Comparison of ENCODE assay signal across 9 cellular contexts in genomic region chrX:40646489-40647306, GRCh38. TPM values are rescaled to one million over a fixed set of nuclear protein-coding genes. Genes with fewer than 3 reads are reported as not detected.
DNase-seq lines count a peak whose midpoint lies in the region; ATAC-seq and TF ChIP-seq lines count a peak whose summit lies in the region.
"Had no signal": no experiment of that assay in that cellular context is flagged by ENCODE, and none has a peak within 500 bp of the region (broad histone marks: within the 10 kb centered on the region; RNA-seq: fewer than 3 reads in every experiment).

No MANE protein-coding gene starts in this region.

- H3K27ac Mint-ChIP-seq in activated T-helper 2 cell treated with anti-CD3 and anti-CD28 coated beads, Interferon-gamma antibody, Interleukin-2, Interleukin-4, amounts not matched to agents 10 μg/mL and 5 μg/mL and 100 μg/mL, durations not matched to agents 14 hours and 24 hours and 36 hours, result peak overlapping the region; percentile 87
- H3K27ac Mint-ChIP-seq in nephron, result peak overlapping the region; percentile 76 to 89 (median 78)

- H3K9me3 ChIP-seq in OCI-LY1 (ENCODE audit: low read length), result no peaks in the 10 kb centered on the region
- H3K9me3 ChIP-seq in aorta (ENCODE audit: control insufficient read depth, low read length), result no peaks in the 10 kb centered on the region

- H3K9me2 ChIP-seq in OCI-LY1 (ENCODE audit: low read depth, low read length), result no peaks in the 10 kb centered on the region

- H3K4me3 Mint-ChIP-seq in activated T-helper 2 cell treated with anti-CD3 and anti-CD28 coated beads, Interferon-gamma antibody, Interleukin-2, Interleukin-4, amounts not matched to agents 10 μg/mL and 5 μg/mL and 100 μg/mL, durations not matched to agents 14 hours and 24 hours and 36 hours (ENCODE audit: low read depth), result peak overlapping the region; percentile 87
- H3K4me3 Mint-ChIP-seq in nephron, result peak overlapping the region; percentile 94 to 97 (median 95)

- peaks cover 5% of the 10 kb centered on the region; the same call in 1 of the 2 replicates for H3K36me3 ChIP-seq in OCI-LY1 (ENCODE audit: insufficient read depth, low read length)
- H3K36me3 ChIP-seq in aorta (ENCODE audit: control insufficient read depth in 1 of 2, insufficient read depth in 2 of 2, low read length in 1 of 2), result no peaks in the 10 kb centered on the region

- 1 to 7% methylated on average over 32 to 33 of the region's 33 CpGs for whole genome bisulfite sequencing in aorta, 2 donors

- H3K4me2 ChIP-seq in OCI-LY1 (ENCODE audit: low read length), result peak overlapping the region; percentile 94

- H3K4me3 ChIP-seq in OCI-LY1 (ENCODE audit: low read depth, low read length, poor library complexity, severe bottlenecking) (peak overlapping the region; percentile 95), fibroblast of the aortic adventitia (ENCODE audit: low read depth, low read length) (peak overlapping the region; percentile 80), aorta (ENCODE audit: low read length in 2 of 2) (peak overlapping the region; percentile 62 to 73)

- peaks cover 25% of the 10 kb centered on the region for H3K4me1 Mint-ChIP-seq in activated T-helper 2 cell treated with anti-CD3 and anti-CD28 coated beads, Interferon-gamma antibody, Interleukin-2, Interleukin-4, amounts not matched to agents 10 μg/mL and 5 μg/mL and 100 μg/mL, durations not matched to agents 14 hours and 24 hours and 36 hours (ENCODE audit: low read depth)
- peaks cover 23% of the 10 kb centered on the region for H3K4me1 Mint-ChIP-seq in nephron

- TF ChIP-seq CTCF in OCI-LY1 (IDR thresholded peaks at IDR 0.05; ENCODE audit: low read length) (no peak), fibroblast of the aortic adventitia (IDR thresholded peaks at IDR 0.05; ENCODE audit: insufficient read depth, low read length) (no peak), nephron (IDR thresholded peaks at IDR 0.05; ENCODE audit: unreplicated experiment in 3 of 3) (no peak)

- peaks cover 14% of the 10 kb centered on the region for H3K79me2 ChIP-seq in OCI-LY1 (ENCODE audit: insufficient read depth, low read length)

- DNase-seq in activated T-helper 2 cell treated with anti-CD3 and anti-CD28 coated beads, Interferon-gamma antibody, Interleukin-2, Interleukin-4, amounts not matched to agents 10 μg/mL and 5 μg/mL and 100 μg/mL, durations not matched to agents 14 hours and 24 hours and 36 hours (ENCODE audit: low spot score), result peak; percentile 18
- DNase-seq in fibroblast of the aortic adventitia (ENCODE audit: low read depth) (peak; percentile 33), aorta (peak; percentile 65 to 84), occipital lobe (lab: John Stamatoyannopoulos, UW) (no peak)

- no peak overlapping the region for H2AFZ ChIP-seq in OCI-LY1 (ENCODE audit: low read length)

- no peaks in the 10 kb centered on the region for H4K20me1 ChIP-seq in OCI-LY1 (ENCODE audit: insufficient read depth, low read length)

- H3K9me3 Mint-ChIP-seq in activated T-helper 2 cell treated with anti-CD3 and anti-CD28 coated beads, Interferon-gamma antibody, Interleukin-2, Interleukin-4, amounts not matched to agents 10 μg/mL and 5 μg/mL and 100 μg/mL, durations not matched to agents 14 hours and 24 hours and 36 hours, result no peaks in the 10 kb centered on the region
- peaks cover 3% of the 10 kb centered on the region for H3K9me3 Mint-ChIP-seq in nephron

- no peaks in the 10 kb centered on the region for H3K27me3 Mint-ChIP-seq in activated T-helper 2 cell treated with anti-CD3 and anti-CD28 coated beads, Interferon-gamma antibody, Interleukin-2, Interleukin-4, amounts not matched to agents 10 μg/mL and 5 μg/mL and 100 μg/mL, durations not matched to agents 14 hours and 24 hours and 36 hours (ENCODE audit: low read depth)
- no peaks in the 10 kb centered on the region for H3K27me3 Mint-ChIP-seq in nephron (ENCODE audit: low read depth)

- H3K27ac ChIP-seq in OCI-LY1 (ENCODE audit: low read depth, low read length, poor library complexity, severe bottlenecking) (peak overlapping the region; percentile 73), aorta (ENCODE audit: low read depth in 1 of 2, low read length in 2 of 2) (peak overlapping the region in 1 of 2 donors; percentile 62)

- ATAC-seq in GM18520 (IDR thresholded peaks at IDR 0.05; ENCODE audit: unreplicated experiment) (peak; percentile 7), HG02884 (IDR thresholded peaks at IDR 0.05; ENCODE audit: unreplicated experiment) (peak; percentile 20), aorta (ENCODE audit: low FRiP score) (peak; percentile 53)

- H3F3A ChIP-seq in OCI-LY1 (ENCODE audit: insufficient read depth, low read length), result no peaks in the 10 kb centered on the region

- H3K36me3 Mint-ChIP-seq in activated T-helper 2 cell treated with anti-CD3 and anti-CD28 coated beads, Interferon-gamma antibody, Interleukin-2, Interleukin-4, amounts not matched to agents 10 μg/mL and 5 μg/mL and 100 μg/mL, durations not matched to agents 14 hours and 24 hours and 36 hours (ENCODE audit: low read depth), result peaks cover 34% of the 10 kb centered on the region
- peaks cover 13% of the 10 kb centered on the region for H3K36me3 Mint-ChIP-seq in nephron (ENCODE audit: low read depth)

- peak overlapping the region; percentile 86 for H3K9ac ChIP-seq in OCI-LY1 (ENCODE audit: low read length)

- H3K4me1 ChIP-seq in OCI-LY1 (ENCODE audit: insufficient read depth, low read length, severe bottlenecking) (peaks cover 23% of the 10 kb centered on the region), aorta (ENCODE audit: control insufficient read depth in 1 of 2, insufficient read depth in 2 of 2, low read length in 2 of 2) (peaks cover 0 to 2% of the 10 kb centered on the region in 2 donors)

- H3K27me3 ChIP-seq in OCI-LY1 (ENCODE audit: insufficient read depth, low read length) (no peaks in the 10 kb centered on the region), aorta (ENCODE audit: control insufficient read depth in 1 of 2, insufficient read depth in 2 of 2, low read length in 1 of 2) (no peaks in the 10 kb centered on the region)

- intact Hi-C loops in activated T-helper 2 cell treated with anti-CD3 and anti-CD28 coated beads, Interferon-gamma antibody, Interleukin-2, Interleukin-4, amounts not matched to agents 10 μg/mL and 5 μg/mL and 100 μg/mL, durations not matched to agents 14 hours and 24 hours and 36 hours (cut with micrococcal nuclease), result loop anchor here (2.0 to 10.0 kb wide), 5 partner anchors 66 to 1842 kb away; partner anchors contain the start of genes ATP6AP2, MED14, MID1IP1 and USP9X
- intact Hi-C loops in aorta (cut with DNase I), result loop anchor here in 1 of 2 donors (10.0 kb wide), 1 partner anchor 438 kb away; the partner anchor contains the start of gene USP9X

RNA-seq across cellular contexts. Expression of gene CXorf38, which starts 0.7 kb away (rescaled TPM):
- 19.5 TPM in 2 replicates for total RNA-seq in activated T-helper 2 cell treated with anti-CD3 and anti-CD28 coated beads, Interferon-gamma antibody, Interleukin-2, Interleukin-4, amounts not matched to agents 10 μg/mL and 5 μg/mL and 100 μg/mL, durations not matched to agents 14 hours and 24 hours and 36 hours
- 2.8 and 10.0 TPM in 2 replicates for total RNA-seq in fibroblast of the aortic adventitia (ENCODE audit: low replicate concordance)
- 10 to 100 TPM; 11.1 to 13.2 TPM for total RNA-seq in aorta
- polyA plus RNA-seq in aorta, result 1 to 10 TPM; 7.0 to 7.1 TPM
- total RNA-seq in occipital lobe, result 10.6 TPM

RNA-seq across cellular contexts. Expression of gene MPC1L, which starts 23.5 kb away (rescaled TPM):
- total RNA-seq in activated T-helper 2 cell treated with anti-CD3 and anti-CD28 coated beads, Interferon-gamma antibody, Interleukin-2, Interleukin-4, amounts not matched to agents 10 μg/mL and 5 μg/mL and 100 μg/mL, durations not matched to agents 14 hours and 24 hours and 36 hours, result not detected in 2 replicates
- total RNA-seq in fibroblast of the aortic adventitia (ENCODE audit: low replicate concordance), result not detected in 2 replicates
- not detected for total RNA-seq in aorta
- polyA plus RNA-seq in aorta, result not detected
- not detected for total RNA-seq in occipital lobe
- total RNA-seq: myocyte had no signal
